1 cellular context compared by ENCODE assay signal in genomic region chr2:116979941-116980340, GRCh38.
TF ChIP-seq lines count a peak whose summit lies in the region.

No MANE protein-coding gene starts in this region.

TF ChIP-seq in H1, 55 proteins besides CTCF, POLR2A, EP300 and RAD21 (continued from another document):
- TF ChIP-seq SP2 (IDR thresholded peaks at IDR 0.05; ENCODE audit: low read length) = no peak
- TF ChIP-seq ASH2L (IDR thresholded peaks at IDR 0.05; ENCODE audit: low read length) = no peak
- no peak for TF ChIP-seq EZH2 (IDR thresholded peaks at IDR 0.05; ENCODE audit: low read depth, low read length, severe bottlenecking)
- no peak for TF ChIP-seq KDM5A (IDR thresholded peaks at IDR 0.05; ENCODE audit: low read length)
- TF ChIP-seq, protein P1, sequence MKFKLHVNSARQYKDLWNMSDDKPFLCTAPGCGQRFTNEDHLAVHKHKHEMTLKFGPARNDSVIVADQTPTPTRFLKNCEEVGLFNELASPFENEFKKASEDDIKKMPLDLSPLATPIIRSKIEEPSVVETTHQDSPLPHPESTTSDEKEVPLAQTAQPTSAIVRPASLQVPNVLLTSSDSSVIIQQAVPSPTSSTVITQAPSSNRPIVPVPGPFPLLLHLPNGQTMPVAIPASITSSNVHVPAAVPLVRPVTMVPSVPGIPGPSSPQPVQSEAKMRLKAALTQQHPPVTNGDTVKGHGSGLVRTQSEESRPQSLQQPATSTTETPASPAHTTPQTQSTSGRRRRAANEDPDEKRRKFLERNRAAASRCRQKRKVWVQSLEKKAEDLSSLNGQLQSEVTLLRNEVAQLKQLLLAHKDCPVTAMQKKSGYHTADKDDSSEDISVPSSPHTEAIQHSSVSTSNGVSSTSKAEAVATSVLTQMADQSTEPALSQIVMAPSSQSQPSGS (IDR thresholded peaks at IDR 0.05; ENCODE audit: low read length) = no peak
- TF ChIP-seq SIRT6 (IDR thresholded peaks at IDR 0.05; ENCODE audit: low read length) = no peak
- TF ChIP-seq TEAD4 (IDR thresholded peaks at IDR 0.05; ENCODE audit: low read depth, low read length) = no peak
- TF ChIP-seq HDAC6 (IDR thresholded peaks at IDR 0.05; ENCODE audit: low read depth, low read length) = no peak
- TF ChIP-seq TBP (IDR thresholded peaks at IDR 0.05; ENCODE audit: low read depth, low read length) = no peak
